In genomic region chr9:97984188-97985057, GRCh38 we compare ENCODE assay signal across 1 cellular context.
TF ChIP-seq lines count a peak whose summit lies in the region.

No MANE protein-coding gene starts in this region.

TF ChIP-seq in K562, 482 proteins besides CTCF, POLR2A, EP300 and RAD21 (continued from another document and continues in another):
- no peak for TF ChIP-seq CAMTA2 (CRISPR knock-in tag; conservative IDR thresholded peaks at IDR 0.05)
- TF ChIP-seq ZNF23 (CRISPR knock-in tag; IDR thresholded peaks at IDR 0.05): no peak
- peak; percentile 21; the same call in 1 of the 2 replicates for TF ChIP-seq MECOM (CRISPR knock-in tag; IDR thresholded peaks at IDR 0.05)
- TF ChIP-seq, protein P1, sequence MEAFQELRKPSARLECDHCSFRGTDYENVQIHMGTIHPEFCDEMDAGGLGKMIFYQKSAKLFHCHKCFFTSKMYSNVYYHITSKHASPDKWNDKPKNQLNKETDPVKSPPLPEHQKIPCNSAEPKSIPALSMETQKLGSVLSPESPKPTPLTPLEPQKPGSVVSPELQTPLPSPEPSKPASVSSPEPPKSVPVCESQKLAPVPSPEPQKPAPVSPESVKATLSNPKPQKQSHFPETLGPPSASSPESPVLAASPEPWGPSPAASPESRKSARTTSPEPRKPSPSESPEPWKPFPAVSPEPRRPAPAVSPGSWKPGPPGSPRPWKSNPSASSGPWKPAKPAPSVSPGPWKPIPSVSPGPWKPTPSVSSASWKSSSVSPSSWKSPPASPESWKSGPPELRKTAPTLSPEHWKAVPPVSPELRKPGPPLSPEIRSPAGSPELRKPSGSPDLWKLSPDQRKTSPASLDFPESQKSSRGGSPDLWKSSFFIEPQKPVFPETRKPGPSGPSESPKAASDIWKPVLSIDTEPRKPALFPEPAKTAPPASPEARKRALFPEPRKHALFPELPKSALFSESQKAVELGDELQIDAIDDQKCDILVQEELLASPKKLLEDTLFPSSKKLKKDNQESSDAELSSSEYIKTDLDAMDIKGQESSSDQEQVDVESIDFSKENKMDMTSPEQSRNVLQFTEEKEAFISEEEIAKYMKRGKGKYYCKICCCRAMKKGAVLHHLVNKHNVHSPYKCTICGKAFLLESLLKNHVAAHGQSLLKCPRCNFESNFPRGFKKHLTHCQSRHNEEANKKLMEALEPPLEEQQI (IDR thresholded peaks at IDR 0.05): no peak
- TF ChIP-seq, protein P2, sequence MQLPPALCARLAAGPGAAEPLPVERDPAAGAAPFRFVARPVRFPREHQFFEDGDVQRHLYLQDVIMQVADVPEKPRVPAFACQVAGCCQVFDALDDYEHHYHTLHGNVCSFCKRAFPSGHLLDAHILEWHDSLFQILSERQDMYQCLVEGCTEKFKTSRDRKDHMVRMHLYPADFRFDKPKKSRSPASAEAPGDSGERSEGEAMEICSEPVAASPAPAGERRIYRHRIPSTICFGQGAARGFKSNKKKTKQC (CRISPR knock-in tag; IDR thresholded peaks at IDR 0.05): peak; percentile 99
- no peak for TF ChIP-seq TCF7L2 (IDR thresholded peaks at IDR 0.05; ENCODE audit: low read depth, low read length)
- peak; percentile 58; the same call in 1 of the 2 replicates for TF ChIP-seq JUN (IDR thresholded peaks at IDR 0.05; ENCODE audit: borderline replicate concordance, low read depth, low read length)
- peak; percentile 96 for TF ChIP-seq JUN (CRISPR knock-in tag; IDR thresholded peaks at IDR 0.05; ENCODE audit: borderline replicate concordance)
- TF ChIP-seq EP400 (IDR thresholded peaks at IDR 0.05): peak; percentile 70; the same call in 1 of the 2 replicates
- TF ChIP-seq, protein P3, sequence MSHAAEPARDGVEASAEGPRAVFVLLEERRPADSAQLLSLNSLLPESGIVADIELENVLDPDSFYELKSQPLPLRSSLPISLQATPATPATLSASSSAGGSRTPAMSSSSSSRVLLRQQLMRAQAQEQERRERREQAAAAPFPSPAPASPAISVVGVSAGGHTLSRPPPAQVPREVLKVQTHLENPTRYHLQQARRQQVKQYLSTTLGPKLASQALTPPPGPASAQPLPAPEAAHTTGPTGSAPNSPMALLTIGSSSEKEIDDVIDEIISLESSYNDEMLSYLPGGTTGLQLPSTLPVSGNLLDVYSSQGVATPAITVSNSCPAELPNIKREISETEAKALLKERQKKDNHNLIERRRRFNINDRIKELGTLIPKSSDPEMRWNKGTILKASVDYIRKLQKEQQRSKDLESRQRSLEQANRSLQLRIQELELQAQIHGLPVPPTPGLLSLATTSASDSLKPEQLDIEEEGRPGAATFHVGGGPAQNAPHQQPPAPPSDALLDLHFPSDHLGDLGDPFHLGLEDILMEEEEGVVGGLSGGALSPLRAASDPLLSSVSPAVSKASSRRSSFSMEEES (CRISPR knock-in tag; IDR thresholded peaks at IDR 0.05): no peak
- TF ChIP-seq SMAD1 (IDR thresholded peaks at IDR 0.05; ENCODE audit: low read depth, low read length, partially characterized antibody): peak; percentile 56
- TF ChIP-seq POLR2H (tag; IDR thresholded peaks at IDR 0.05; ENCODE audit: low read depth): no peak
- TF ChIP-seq MYBL2 (IDR thresholded peaks at IDR 0.05; ENCODE audit: low read depth): peak; percentile 80
- TF ChIP-seq MYBL2 (CRISPR knock-in tag; IDR thresholded peaks at IDR 0.05; ENCODE audit: borderline replicate concordance): no peak; the same call in 1 of the 2 replicates
- TF ChIP-seq TSC22D4 (tag; IDR thresholded peaks at IDR 0.05): no peak
- no peak for TF ChIP-seq ZNF780A (CRISPR knock-in tag; IDR thresholded peaks at IDR 0.05)
- peak; percentile 13; the same call in 1 of the 2 replicates for TF ChIP-seq CREB1 (IDR thresholded peaks at IDR 0.05)
- peak; percentile 47; the same call in 1 of the 2 replicates for TF ChIP-seq CREB1 (CRISPR knock-in tag; IDR thresholded peaks at IDR 0.05)
- no peak for TF ChIP-seq HIVEP1 (CRISPR knock-in tag; IDR thresholded peaks at IDR 0.05)
- no peak for TF ChIP-seq NUFIP1 (IDR thresholded peaks at IDR 0.05; ENCODE audit: partially characterized antibody)
- peak; percentile 96 for TF ChIP-seq ZNF431 (CRISPR knock-in tag; IDR thresholded peaks at IDR 0.05)
- no peak for TF ChIP-seq HOXB6 (CRISPR knock-in tag; IDR thresholded peaks at IDR 0.05; ENCODE audit: borderline replicate concordance)
- TF ChIP-seq CBX5 (IDR thresholded peaks at IDR 0.05; ENCODE audit: borderline replicate concordance, low read depth): no peak
- TF ChIP-seq CBFA2T3 (IDR thresholded peaks at IDR 0.05): no peak
- TF ChIP-seq, protein P4, sequence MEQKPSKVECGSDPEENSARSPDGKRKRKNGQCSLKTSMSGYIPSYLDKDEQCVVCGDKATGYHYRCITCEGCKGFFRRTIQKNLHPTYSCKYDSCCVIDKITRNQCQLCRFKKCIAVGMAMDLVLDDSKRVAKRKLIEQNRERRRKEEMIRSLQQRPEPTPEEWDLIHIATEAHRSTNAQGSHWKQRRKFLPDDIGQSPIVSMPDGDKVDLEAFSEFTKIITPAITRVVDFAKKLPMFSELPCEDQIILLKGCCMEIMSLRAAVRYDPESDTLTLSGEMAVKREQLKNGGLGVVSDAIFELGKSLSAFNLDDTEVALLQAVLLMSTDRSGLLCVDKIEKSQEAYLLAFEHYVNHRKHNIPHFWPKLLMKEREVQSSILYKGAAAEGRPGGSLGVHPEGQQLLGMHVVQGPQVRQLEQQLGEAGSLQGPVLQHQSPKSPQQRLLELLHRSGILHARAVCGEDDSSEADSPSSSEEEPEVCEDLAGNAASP (IDR thresholded peaks at IDR 0.05): no peak
- TF ChIP-seq, protein P5, sequence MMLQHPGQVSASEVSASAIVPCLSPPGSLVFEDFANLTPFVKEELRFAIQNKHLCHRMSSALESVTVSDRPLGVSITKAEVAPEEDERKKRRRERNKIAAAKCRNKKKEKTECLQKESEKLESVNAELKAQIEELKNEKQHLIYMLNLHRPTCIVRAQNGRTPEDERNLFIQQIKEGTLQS (IDR thresholded peaks at IDR 0.05): no peak
- TF ChIP-seq, protein P5 (CRISPR knock-in tag; conservative IDR thresholded peaks at IDR 0.05): no peak; the same call in 1 of the 2 replicates
- TF ChIP-seq, protein P6, sequence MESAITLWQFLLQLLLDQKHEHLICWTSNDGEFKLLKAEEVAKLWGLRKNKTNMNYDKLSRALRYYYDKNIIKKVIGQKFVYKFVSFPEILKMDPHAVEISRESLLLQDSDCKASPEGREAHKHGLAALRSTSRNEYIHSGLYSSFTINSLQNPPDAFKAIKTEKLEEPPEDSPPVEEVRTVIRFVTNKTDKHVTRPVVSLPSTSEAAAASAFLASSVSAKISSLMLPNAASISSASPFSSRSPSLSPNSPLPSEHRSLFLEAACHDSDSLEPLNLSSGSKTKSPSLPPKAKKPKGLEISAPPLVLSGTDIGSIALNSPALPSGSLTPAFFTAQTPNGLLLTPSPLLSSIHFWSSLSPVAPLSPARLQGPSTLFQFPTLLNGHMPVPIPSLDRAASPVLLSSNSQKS (CRISPR knock-in tag; IDR thresholded peaks at IDR 0.05): no peak
- TF ChIP-seq CBX3 (IDR thresholded peaks at IDR 0.05; ENCODE audit: borderline replicate concordance in 1 of 2, low read length in 2 of 2): no peak; a peak in 1 of 3 replicates
- peak; percentile 43; the same call in 1 of the 2 replicates for TF ChIP-seq ZNF444 (CRISPR knock-in tag; IDR thresholded peaks at IDR 0.05)
- TF ChIP-seq ZNF655 (CRISPR knock-in tag; IDR thresholded peaks at IDR 0.05): no peak
- TF ChIP-seq E2F6 (IDR thresholded peaks at IDR 0.05; ENCODE audit: borderline replicate concordance in 1 of 2, extremely low read depth in 1 of 2, insufficient read depth in 1 of 2, insufficient read length in 1 of 2, low read depth in 1 of 2, low read length in 1 of 2, poor library complexity in 1 of 2, severe bottlenecking in 1 of 2): peak; percentile 99
- no peak; the same call in 1 of the 2 replicates for TF ChIP-seq ZBTB12 (CRISPR knock-in tag; IDR thresholded peaks at IDR 0.05)
- TF ChIP-seq KAT7 (CRISPR knock-in tag; IDR thresholded peaks at IDR 0.05; ENCODE audit: borderline replicate concordance): peak; percentile 28; the same call in 1 of the 2 replicates
- no peak for TF ChIP-seq PHB (CRISPR knock-in tag; IDR thresholded peaks at IDR 0.05)
- no peak for TF ChIP-seq ZNF785 (CRISPR knock-in tag; IDR thresholded peaks at IDR 0.05)
- TF ChIP-seq, protein P7, sequence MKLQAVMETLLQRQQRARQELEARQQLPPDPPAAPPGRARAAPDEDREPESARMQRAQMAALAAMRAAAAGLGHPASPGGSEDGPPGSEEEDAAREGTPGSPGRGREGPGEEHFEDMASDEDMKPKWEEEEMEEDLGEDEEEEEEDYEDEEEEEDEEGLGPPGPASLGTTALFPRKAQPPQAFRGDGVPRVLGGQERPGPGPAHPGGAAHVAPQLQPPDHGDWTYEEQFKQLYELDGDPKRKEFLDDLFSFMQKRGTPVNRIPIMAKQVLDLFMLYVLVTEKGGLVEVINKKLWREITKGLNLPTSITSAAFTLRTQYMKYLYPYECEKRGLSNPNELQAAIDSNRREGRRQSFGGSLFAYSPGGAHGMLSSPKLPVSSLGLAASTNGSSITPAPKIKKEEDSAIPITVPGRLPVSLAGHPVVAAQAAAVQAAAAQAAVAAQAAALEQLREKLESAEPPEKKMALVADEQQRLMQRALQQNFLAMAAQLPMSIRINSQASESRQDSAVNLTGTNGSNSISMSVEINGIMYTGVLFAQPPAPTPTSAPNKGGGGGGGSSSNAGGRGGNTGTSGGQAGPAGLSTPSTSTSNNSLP (IDR thresholded peaks at IDR 0.05; ENCODE audit: borderline replicate concordance, low read depth, low read length): no peak
- TF ChIP-seq, protein P8, sequence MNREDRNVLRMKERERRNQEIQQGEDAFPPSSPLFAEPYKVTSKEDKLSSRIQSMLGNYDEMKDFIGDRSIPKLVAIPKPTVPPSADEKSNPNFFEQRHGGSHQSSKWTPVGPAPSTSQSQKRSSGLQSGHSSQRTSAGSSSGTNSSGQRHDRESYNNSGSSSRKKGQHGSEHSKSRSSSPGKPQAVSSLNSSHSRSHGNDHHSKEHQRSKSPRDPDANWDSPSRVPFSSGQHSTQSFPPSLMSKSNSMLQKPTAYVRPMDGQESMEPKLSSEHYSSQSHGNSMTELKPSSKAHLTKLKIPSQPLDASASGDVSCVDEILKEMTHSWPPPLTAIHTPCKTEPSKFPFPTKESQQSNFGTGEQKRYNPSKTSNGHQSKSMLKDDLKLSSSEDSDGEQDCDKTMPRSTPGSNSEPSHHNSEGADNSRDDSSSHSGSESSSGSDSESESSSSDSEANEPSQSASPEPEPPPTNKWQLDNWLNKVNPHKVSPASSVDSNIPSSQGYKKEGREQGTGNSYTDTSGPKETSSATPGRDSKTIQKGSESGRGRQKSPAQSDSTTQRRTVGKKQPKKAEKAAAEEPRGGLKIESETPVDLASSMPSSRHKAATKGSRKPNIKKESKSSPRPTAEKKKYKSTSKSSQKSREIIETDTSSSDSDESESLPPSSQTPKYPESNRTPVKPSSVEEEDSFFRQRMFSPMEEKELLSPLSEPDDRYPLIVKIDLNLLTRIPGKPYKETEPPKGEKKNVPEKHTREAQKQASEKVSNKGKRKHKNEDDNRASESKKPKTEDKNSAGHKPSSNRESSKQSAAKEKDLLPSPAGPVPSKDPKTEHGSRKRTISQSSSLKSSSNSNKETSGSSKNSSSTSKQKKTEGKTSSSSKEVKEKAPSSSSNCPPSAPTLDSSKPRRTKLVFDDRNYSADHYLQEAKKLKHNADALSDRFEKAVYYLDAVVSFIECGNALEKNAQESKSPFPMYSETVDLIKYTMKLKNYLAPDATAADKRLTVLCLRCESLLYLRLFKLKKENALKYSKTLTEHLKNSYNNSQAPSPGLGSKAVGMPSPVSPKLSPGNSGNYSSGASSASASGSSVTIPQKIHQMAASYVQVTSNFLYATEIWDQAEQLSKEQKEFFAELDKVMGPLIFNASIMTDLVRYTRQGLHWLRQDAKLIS (CRISPR knock-in tag; IDR thresholded peaks at IDR 0.05): peak; percentile 82; the same call in 1 of the 2 replicates
- no peak; the same call in 1 of the 2 replicates for TF ChIP-seq BRD4 (IDR thresholded peaks at IDR 0.05)
- TF ChIP-seq SMARCB1 (IDR thresholded peaks at IDR 0.05; ENCODE audit: insufficient read length, low read depth): no peak
- peak; percentile 62 for TF ChIP-seq FUS (optimal IDR thresholded peaks at IDR 0.05; ENCODE audit: low read depth, low read length)
- no peak for TF ChIP-seq MEF2A (IDR thresholded peaks at IDR 0.05; ENCODE audit: control insufficient read depth, low read depth, low read length)
- TF ChIP-seq IRF9 (tag; IDR thresholded peaks at IDR 0.05): no peak
